Comparison of ENCODE assay signal across 16 cellular contexts in the genomic region with DNA sequence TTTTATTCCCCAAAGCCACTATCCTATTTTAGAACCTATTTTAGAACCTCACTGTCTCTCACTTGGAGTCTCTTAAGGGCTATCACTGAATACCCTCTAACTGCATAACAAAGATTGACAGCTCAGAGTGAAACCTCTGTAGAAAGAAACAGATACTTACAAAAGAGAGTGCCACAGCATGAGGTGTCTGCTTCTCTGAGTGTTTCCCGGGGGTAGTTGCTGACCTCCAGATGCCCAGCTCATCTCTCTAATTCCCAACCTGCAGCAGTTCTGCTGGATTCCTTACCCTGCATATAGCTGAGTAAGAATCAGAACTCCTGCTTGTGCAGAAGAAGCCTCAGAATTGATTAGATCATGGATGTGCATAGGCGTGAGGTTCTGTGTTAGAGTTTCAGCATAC. TPM values are rescaled to one million over a fixed set of nuclear protein-coding genes. Genes with fewer than 3 reads are reported as not detected.
DNase-seq lines count a peak whose midpoint lies in the region; ATAC-seq and TF ChIP-seq lines count a peak whose summit lies in the region.
"Had no signal": no experiment of that assay in that cellular context is flagged by ENCODE, and none has a peak within 500 bp of the region (broad histone marks: within the 10 kb centered on the region; RNA-seq: fewer than 3 reads in every experiment).

No MANE protein-coding gene starts in this region.

- DNase-seq in iPS DF 4.7 (ENCODE audit: extremely low read depth, low spot score) (peak; percentile 28), breast epithelium (ENCODE audit: low spot score in 2 of 2) (no peak), NCI-H1930 (lab: John Stamatoyannopoulos, UW) (no peak)
- DNase-seq in stimulated activated CD8-positive, alpha-beta memory T cell treated with anti-CD3 and anti-CD28 coated beads, Interleukin-4, amount 100 ng/mL, for 48 hours: no peak
- DNase-seq in stimulated activated naive CD8-positive, alpha-beta T cell treated with anti-CD3 and anti-CD28 coated beads, Interleukin-15, Interleukin-2, amounts not matched to agents 100 U/mL and 50 U/mL, for 24 hours: no peak
- DNase-seq: activated CD4-positive, alpha-beta T cell treated with anti-CD3 and anti-CD28 coated beads, Interleukin-2, amount 10 ng/mL, durations not matched to agents 7 days and 5 days; activated T-cell treated with anti-CD3 and anti-CD28 coated beads, Interleukin-2, amount 50 U/mL, for 48 hours; cerebellar nuclear complex; gastrocnemius medialis; islet precursor cell; NCI-H1092 treated with DMSO at 0.1 percent for 48 hours; SHP77 treated with DMSO at 0.1 percent for 48 hours had no signal

- no peaks in the 10 kb centered on the region for H3K9me3 ChIP-seq in breast epithelium
- H3K9me3 ChIP-seq: gastrocnemius medialis, HAP-1 had no signal

- intact Hi-C loops in breast epithelium (cut with DNase I; ENCODE audit: low total_unique reads): no loop called here

- no peak overlapping the region for H3K27ac ChIP-seq in breast epithelium
- H3K27ac ChIP-seq: gastrocnemius medialis had no signal

- TF ChIP-seq POLR2A in breast epithelium (IDR thresholded peaks at IDR 0.05): no peak

- H3K27me3 ChIP-seq in breast epithelium: no peaks in the 10 kb centered on the region
- H3K27me3 ChIP-seq: gastrocnemius medialis had no signal

- no peaks in the 10 kb centered on the region for H3K36me3 ChIP-seq in breast epithelium
- H3K36me3 ChIP-seq: gastrocnemius medialis, HAP-1 had no signal

- TF ChIP-seq CTCF in breast epithelium (IDR thresholded peaks at IDR 0.05): no peak

- H3K4me3 ChIP-seq in breast epithelium: no peak overlapping the region
- H3K4me3 ChIP-seq: gastrocnemius medialis, HAP-1 had no signal

- ATAC-seq in GM18502 (IDR thresholded peaks at IDR 0.05; ENCODE audit: poor library complexity, unreplicated experiment): peak; percentile 53
- ATAC-seq in GM21723 (IDR thresholded peaks at IDR 0.05; ENCODE audit: unreplicated experiment): peak; percentile 72
- peak; percentile 50 for ATAC-seq in HG03342 (IDR thresholded peaks at IDR 0.05; ENCODE audit: unreplicated experiment)
- ATAC-seq in stimulated activated naive CD8-positive, alpha-beta T cell treated with anti-CD3 and anti-CD28 coated beads, Interleukin-15, Interleukin-2, amounts not matched to agents 100 U/mL and 50 U/mL, for 24 hours: no peak
- ATAC-seq: gastrocnemius medialis had no signal

- no peaks in the 10 kb centered on the region for H3K4me1 ChIP-seq in breast epithelium
- H3K4me1 ChIP-seq: gastrocnemius medialis, HAP-1 had no signal

RNA-seq across cellular contexts. Expression of a gene that starts 34.5 kb away (rescaled TPM):
- 10 to 100 TPM in 2 of 3 donors, 1 to 10 TPM in 1; 1.6 to 12.3 (median 10.2) TPM for total RNA-seq in breast epithelium
- total RNA-seq: activated CD4-positive, alpha-beta T cell treated with anti-CD3 and anti-CD28 coated beads, Interleukin-2, amount 10 ng/mL, durations not matched to agents 7 days and 5 days had no signal
